In the genomic region with DNA sequence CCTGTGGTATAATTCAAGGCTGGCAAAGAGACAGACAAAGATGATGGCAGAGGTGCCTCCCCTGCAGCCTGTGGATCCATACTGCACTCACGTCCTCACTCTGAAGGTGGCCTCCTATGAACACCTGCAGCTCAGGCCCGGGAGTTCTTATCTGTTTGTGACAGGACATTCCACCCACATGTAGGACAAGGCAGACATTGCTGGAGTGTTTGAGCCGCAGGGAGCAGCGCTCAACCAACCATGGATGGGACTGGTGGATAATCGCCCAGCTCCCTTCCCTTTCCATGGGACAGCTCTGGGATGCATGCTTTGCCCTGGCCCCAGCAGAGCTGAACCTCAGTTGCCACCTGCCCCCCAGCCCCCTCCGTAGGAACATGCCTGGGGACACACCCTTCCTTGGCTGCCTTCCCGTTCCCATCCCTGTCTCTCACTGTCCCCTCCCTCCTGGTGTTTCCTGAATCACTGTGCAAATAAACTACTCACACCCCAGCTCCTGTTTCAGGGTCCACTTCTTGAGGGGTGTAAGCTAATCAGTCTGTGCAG, we compare ENCODE assay signal across 1 cellular context.
TF ChIP-seq lines count a peak whose summit lies in the region.

No MANE protein-coding gene starts in this region.

TF ChIP-seq in GM23338, 12 proteins besides CTCF, POLR2A, EP300 and RAD21 (continued from another document):
- TF ChIP-seq, protein P1, sequence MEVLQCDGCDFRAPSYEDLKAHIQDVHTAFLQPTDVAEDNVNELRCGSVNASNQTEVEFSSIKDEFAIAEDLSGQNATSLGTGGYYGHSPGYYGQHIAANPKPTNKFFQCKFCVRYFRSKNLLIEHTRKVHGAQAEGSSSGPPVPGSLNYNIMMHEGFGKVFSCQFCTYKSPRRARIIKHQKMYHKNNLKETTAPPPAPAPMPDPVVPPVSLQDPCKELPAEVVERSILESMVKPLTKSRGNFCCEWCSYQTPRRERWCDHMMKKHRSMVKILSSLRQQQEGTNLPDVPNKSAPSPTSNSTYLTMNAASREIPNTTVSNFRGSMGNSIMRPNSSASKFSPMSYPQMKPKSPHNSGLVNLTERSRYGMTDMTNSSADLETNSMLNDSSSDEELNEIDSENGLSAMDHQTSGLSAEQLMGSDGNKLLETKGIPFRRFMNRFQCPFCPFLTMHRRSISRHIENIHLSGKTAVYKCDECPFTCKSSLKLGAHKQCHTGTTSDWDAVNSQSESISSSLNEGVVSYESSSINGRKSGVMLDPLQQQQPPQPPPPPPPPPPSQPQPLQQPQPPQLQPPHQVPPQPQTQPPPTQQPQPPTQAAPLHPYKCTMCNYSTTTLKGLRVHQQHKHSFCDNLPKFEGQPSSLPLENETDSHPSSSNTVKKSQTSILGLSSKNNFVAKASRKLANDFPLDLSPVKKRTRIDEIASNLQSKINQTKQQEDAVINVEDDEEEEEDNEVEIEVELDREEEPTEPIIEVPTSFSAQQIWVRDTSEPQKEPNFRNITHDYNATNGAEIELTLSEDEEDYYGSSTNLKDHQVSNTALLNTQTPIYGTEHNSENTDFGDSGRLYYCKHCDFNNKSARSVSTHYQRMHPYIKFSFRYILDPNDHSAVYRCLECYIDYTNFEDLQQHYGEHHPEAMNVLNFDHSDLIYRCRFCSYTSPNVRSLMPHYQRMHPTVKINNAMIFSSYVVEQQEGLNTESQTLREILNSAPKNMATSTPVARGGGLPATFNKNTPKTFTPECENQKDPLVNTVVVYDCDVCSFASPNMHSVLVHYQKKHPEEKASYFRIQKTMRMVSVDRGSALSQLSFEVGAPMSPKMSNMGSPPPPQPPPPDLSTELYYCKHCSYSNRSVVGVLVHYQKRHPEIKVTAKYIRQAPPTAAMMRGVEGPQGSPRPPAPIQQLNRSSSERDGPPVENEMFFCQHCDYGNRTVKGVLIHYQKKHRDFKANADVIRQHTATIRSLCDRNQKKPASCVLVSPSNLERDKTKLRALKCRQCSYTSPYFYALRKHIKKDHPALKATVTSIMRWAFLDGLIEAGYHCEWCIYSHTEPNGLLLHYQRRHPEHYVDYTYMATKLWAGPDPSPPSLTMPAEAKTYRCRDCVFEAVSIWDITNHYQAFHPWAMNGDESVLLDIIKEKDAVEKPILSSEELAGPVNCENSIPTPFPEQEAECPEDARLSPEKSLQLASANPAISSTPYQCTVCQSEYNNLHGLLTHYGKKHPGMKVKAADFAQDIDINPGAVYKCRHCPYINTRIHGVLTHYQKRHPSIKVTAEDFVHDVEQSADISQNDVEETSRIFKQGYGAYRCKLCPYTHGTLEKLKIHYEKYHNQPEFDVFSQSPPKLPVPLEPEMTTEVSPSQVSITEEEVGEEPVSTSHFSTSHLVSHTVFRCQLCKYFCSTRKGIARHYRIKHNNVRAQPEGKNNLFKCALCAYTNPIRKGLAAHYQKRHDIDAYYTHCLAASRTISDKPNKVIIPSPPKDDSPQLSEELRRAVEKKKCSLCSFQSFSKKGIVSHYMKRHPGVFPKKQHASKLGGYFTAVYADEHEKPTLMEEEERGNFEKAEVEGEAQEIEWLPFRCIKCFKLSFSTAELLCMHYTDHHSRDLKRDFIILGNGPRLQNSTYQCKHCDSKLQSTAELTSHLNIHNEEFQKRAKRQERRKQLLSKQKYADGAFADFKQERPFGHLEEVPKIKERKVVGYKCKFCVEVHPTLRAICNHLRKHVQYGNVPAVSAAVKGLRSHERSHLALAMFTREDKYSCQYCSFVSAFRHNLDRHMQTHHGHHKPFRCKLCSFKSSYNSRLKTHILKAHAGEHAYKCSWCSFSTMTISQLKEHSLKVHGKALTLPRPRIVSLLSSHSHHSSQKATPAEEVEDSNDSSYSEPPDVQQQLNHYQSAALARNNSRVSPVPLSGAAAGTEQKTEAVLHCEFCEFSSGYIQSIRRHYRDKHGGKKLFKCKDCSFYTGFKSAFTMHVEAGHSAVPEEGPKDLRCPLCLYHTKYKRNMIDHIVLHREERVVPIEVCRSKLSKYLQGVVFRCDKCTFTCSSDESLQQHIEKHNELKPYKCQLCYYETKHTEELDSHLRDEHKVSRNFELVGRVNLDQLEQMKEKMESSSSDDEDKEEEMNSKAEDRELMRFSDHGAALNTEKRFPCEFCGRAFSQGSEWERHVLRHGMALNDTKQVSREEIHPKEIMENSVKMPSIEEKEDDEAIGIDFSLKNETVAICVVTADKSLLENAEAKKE (CRISPR knock-in tag; IDR thresholded peaks at IDR 0.05): no peak
- TF ChIP-seq NANOG (IDR thresholded peaks at IDR 0.05; ENCODE audit: borderline replicate concordance): no peak
- TF ChIP-seq ZNF114 (CRISPR knock-in tag; IDR thresholded peaks at IDR 0.05): no peak
- no peak for TF ChIP-seq CREB1 (CRISPR knock-in tag; IDR thresholded peaks at IDR 0.05; ENCODE audit: low read depth)
- no peak for TF ChIP-seq ZNF331 (CRISPR knock-in tag; IDR thresholded peaks at IDR 0.05; ENCODE audit: low read depth)
- TF ChIP-seq, protein P2, sequence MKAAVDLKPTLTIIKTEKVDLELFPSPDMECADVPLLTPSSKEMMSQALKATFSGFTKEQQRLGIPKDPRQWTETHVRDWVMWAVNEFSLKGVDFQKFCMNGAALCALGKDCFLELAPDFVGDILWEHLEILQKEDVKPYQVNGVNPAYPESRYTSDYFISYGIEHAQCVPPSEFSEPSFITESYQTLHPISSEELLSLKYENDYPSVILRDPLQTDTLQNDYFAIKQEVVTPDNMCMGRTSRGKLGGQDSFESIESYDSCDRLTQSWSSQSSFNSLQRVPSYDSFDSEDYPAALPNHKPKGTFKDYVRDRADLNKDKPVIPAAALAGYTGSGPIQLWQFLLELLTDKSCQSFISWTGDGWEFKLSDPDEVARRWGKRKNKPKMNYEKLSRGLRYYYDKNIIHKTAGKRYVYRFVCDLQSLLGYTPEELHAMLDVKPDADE (IDR thresholded peaks at IDR 0.05): no peak
- TF ChIP-seq STAT1 (IDR thresholded peaks at IDR 0.05; ENCODE audit: unreplicated experiment): no peak
- TF ChIP-seq, protein P3, sequence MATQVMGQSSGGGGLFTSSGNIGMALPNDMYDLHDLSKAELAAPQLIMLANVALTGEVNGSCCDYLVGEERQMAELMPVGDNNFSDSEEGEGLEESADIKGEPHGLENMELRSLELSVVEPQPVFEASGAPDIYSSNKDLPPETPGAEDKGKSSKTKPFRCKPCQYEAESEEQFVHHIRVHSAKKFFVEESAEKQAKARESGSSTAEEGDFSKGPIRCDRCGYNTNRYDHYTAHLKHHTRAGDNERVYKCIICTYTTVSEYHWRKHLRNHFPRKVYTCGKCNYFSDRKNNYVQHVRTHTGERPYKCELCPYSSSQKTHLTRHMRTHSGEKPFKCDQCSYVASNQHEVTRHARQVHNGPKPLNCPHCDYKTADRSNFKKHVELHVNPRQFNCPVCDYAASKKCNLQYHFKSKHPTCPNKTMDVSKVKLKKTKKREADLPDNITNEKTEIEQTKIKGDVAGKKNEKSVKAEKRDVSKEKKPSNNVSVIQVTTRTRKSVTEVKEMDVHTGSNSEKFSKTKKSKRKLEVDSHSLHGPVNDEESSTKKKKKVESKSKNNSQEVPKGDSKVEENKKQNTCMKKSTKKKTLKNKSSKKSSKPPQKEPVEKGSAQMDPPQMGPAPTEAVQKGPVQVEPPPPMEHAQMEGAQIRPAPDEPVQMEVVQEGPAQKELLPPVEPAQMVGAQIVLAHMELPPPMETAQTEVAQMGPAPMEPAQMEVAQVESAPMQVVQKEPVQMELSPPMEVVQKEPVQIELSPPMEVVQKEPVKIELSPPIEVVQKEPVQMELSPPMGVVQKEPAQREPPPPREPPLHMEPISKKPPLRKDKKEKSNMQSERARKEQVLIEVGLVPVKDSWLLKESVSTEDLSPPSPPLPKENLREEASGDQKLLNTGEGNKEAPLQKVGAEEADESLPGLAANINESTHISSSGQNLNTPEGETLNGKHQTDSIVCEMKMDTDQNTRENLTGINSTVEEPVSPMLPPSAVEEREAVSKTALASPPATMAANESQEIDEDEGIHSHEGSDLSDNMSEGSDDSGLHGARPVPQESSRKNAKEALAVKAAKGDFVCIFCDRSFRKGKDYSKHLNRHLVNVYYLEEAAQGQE (IDR thresholded peaks at IDR 0.05; ENCODE audit: unreplicated experiment): no peak
- TF ChIP-seq JUNB (IDR thresholded peaks at IDR 0.05; ENCODE audit: unreplicated experiment): no peak
- no peak for TF ChIP-seq EZH2phosphoT487 (IDR thresholded peaks at IDR 0.05; ENCODE audit: unreplicated experiment)
- TF ChIP-seq POLR2AphosphoS5 (IDR thresholded peaks at IDR 0.05; ENCODE audit: low read depth): no peak
